ENCODE assay signal across 1 cellular context in genomic region chr2:101127319-101128056, GRCh38.
TF ChIP-seq lines count a peak whose summit lies in the region.

No MANE protein-coding gene starts in this region.

TF ChIP-seq in endothelial cell of umbilical vein, 7 proteins besides CTCF, POLR2A, EP300 and RAD21 (continued from another document):
- TF ChIP-seq MYC (IDR thresholded peaks at IDR 0.05; ENCODE audit: low read depth, low read length) (no peak), JUN (IDR thresholded peaks at IDR 0.05; ENCODE audit: borderline replicate concordance, insufficient read depth, insufficient read length, low read depth) (no peak), GATA2 (IDR thresholded peaks at IDR 0.05; ENCODE audit: insufficient read depth, insufficient read length, low read depth, low read length) (no peak), POLR2AphosphoS5 (IDR thresholded peaks at IDR 0.05; ENCODE audit: insufficient read depth, low read depth, low read length) (no peak), FOS (IDR thresholded peaks at IDR 0.05; ENCODE audit: borderline replicate concordance, insufficient read depth, low read length) (no peak), EZH2 (IDR thresholded peaks at IDR 0.05; ENCODE audit: borderline replicate concordance, low read depth, low read length, severe bottlenecking) (no peak)
